In genomic region chr1:778451-779278, GRCh38 we compare ENCODE assay signal across 8 cellular contexts.
DNase-seq lines count a peak whose midpoint lies in the region; ATAC-seq and TF ChIP-seq lines count a peak whose summit lies in the region.
"Not testable (repeated sequence)": the region's sequence is repeated elsewhere in the genome, so short reads cannot be mapped to it uniquely, and the experiment has no call there.

No MANE protein-coding gene starts in this region.

- H3K9me3 ChIP-seq in mammary epithelial cell (replicated peaks; ENCODE audit: insufficient read depth, low read length); hepatocyte (ENCODE audit: low read depth): not testable (repeated sequence)

- H4K20me1 ChIP-seq in mammary epithelial cell (ENCODE audit: insufficient read depth, low read length); hepatocyte (ENCODE audit: insufficient read depth, poor library complexity, severe bottlenecking): not testable (repeated sequence)

- H3K9me2 ChIP-seq in hepatocyte (replicated peaks; ENCODE audit: insufficient read depth) = not testable (repeated sequence)

- peak overlapping the region; percentile 70 for H2AFZ ChIP-seq in mammary epithelial cell (ENCODE audit: low read depth, low read length)
- peak overlapping the region; percentile 90 for H2AFZ ChIP-seq in hepatocyte

- in situ Hi-C loops in mammary epithelial cell (cut with MboI; ENCODE audit: low sequenced_read_pairs in 2 of 2) = not testable (repeated sequence)

- DNase-seq in GM04504 (ENCODE audit: low read depth) (peak; percentile 98), HT-29 (ENCODE audit: low spot score) (peak; percentile 100), mammary epithelial cell (peak; percentile 99), hepatocyte (ENCODE audit: low spot score) (peak; percentile 99), posterior cingulate gyrus (peak; percentile 97 to 100 (median 98))
- DNase-seq in activated CD4-positive, alpha-beta T cell treated with anti-CD3 and anti-CD28 coated beads for 1 hour = peak; percentile 98
- not testable (repeated sequence) for DNase-seq in substantia nigra (lab: John Stamatoyannopoulos, UW)

- intact Hi-C loops in mammary epithelial cell (cut with micrococcal nuclease); posterior cingulate gyrus (cut with DNase I): not testable (repeated sequence)

- H3K4me1 ChIP-seq in mammary epithelial cell (ENCODE audit: insufficient read depth, low read length); hepatocyte (ENCODE audit: insufficient read depth): not testable (repeated sequence)

- 2% methylated on average over 21 of the region's 65 CpGs for WGBS in mammary epithelial cell (ENCODE audit: low coverage, missing lambda C conversion rate)
- WGBS in hepatocyte (ENCODE audit: low lambda C conversion rate, missing lambda C conversion rate) = 1% methylated on average over 53 of the region's 65 CpGs

- H3K4me2 ChIP-seq in mammary epithelial cell (ENCODE audit: insufficient read depth, low read depth, low read length) (peak overlapping the region; percentile 80), hepatocyte (peak overlapping the region; percentile 93)

- H3K27ac ChIP-seq in mammary epithelial cell (ENCODE audit: insufficient read depth, low read depth, low read length) (peak overlapping the region; percentile 84), hepatocyte (peak overlapping the region; percentile 97), substantia nigra (ENCODE audit: low read depth, low read length, poor library complexity, severe bottlenecking) (peak overlapping the region; percentile 69)

- peak overlapping the region; percentile 90 for H3K9ac ChIP-seq in mammary epithelial cell (ENCODE audit: insufficient read depth, low read length)

- H3K36me3 ChIP-seq in mammary epithelial cell (ENCODE audit: insufficient read depth, low read length); hepatocyte (replicated peaks; ENCODE audit: insufficient read depth, low read depth): not testable (repeated sequence)

- ATAC-seq in GM21723 (IDR thresholded peaks at IDR 0.05; ENCODE audit: unreplicated experiment) = peak; percentile 100

- peaks cover 11% of the 10 kb centered on the region for H3K79me2 ChIP-seq in mammary epithelial cell (ENCODE audit: insufficient read depth, low read length)
- not testable (repeated sequence) for H3K79me2 ChIP-seq in hepatocyte

- dilution Hi-C loops in mammary epithelial cell (cut with HindIII; ENCODE audit: low sequenced_read_pairs) = not testable (repeated sequence)

- H3K27me3 ChIP-seq in mammary epithelial cell (ENCODE audit: insufficient read depth, low read length); hepatocyte: not testable (repeated sequence)

- BruUV-seq in mammary epithelial cell (replicated peaks; lab: Mats Ljungman, UMichigan) = TSS peak; percentile 48

- CTCF ChIA-PET in mammary epithelial cell (lab: Charles Lee; ENCODE audit: low non-redundant PET) = not testable (repeated sequence)

- peak in 1 of 2 donors; percentile 48 for TF ChIP-seq CTCF in mammary epithelial cell (conservative IDR thresholded peaks at IDR 0.05 in 1 of 2, IDR thresholded peaks at IDR 0.05 in 1 of 2; ENCODE audit: extremely low read depth in 1 of 2, insufficient read depth in 1 of 2, low read depth in 1 of 2, low read length in 2 of 2)
- peak; percentile 53 for TF ChIP-seq CTCF in hepatocyte (IDR thresholded peaks at IDR 0.05; ENCODE audit: poor library complexity)

- H3K4me3 ChIP-seq in mammary epithelial cell (replicated peaks in 1 of 3; ENCODE audit: insufficient read depth in 1 of 3, low read depth in 2 of 3, low read length in 3 of 3) (peak overlapping the region; percentile 52 to 66 (median 66)), hepatocyte (peak overlapping the region; percentile 56)
